In genomic region chr11:113314389-113315301, GRCh38 we compare ENCODE assay signal across 7 cellular contexts. TPM values are rescaled to one million over a fixed set of nuclear protein-coding genes. Genes with fewer than 3 reads are reported as not detected.
DNase-seq lines count a peak whose midpoint lies in the region; ATAC-seq, FAIRE-seq and TF ChIP-seq lines count a peak whose summit lies in the region.

Gene TTC12 (plus strand): TSS chr11:113314583. CDS start chr11:113316258, 1,675 bp downstream.

- H3K27ac Mint-ChIP-seq in central memory CD8-positive, alpha-beta T cell (ENCODE audit: low read depth) = peak within 1 kb of the TSS; percentile 60

- H3K4me3 ChIP-seq in kidney (ENCODE audit: low read length in 2 of 2) = peak within 1 kb of the TSS; percentile 83 to 85

- intact Hi-C loops in kidney (cut with DNase I) = no loop called here

- H3K9me3 ChIP-seq in kidney (ENCODE audit: control insufficient read depth in 1 of 2, low read length in 2 of 2) = no peaks in the 10 kb centered on the region

- H3K36me3 Mint-ChIP-seq in central memory CD8-positive, alpha-beta T cell (ENCODE audit: insufficient read depth) = peaks cover 15% of the 10 kb centered on the region

- ATAC-seq in GM18517 (IDR thresholded peaks at IDR 0.05; ENCODE audit: unreplicated experiment) (peak; percentile 89), HG02943 (IDR thresholded peaks at IDR 0.05; ENCODE audit: low read depth, unreplicated experiment) (peak; percentile 98)
- ATAC-seq in activated CD4-positive, CD25-positive, alpha-beta regulatory T cell treated with anti-CD3 and anti-CD28 coated beads, Interleukin-2, amount 50 U/mL, for 24 hours = peak; percentile 97 to 99
- peak; percentile 92 for ATAC-seq in central memory CD8-positive, alpha-beta T cell (replicated peaks; ENCODE audit: extremely low read depth, poor library complexity, severe bottlenecking)

- H3K4me1 Mint-ChIP-seq in central memory CD8-positive, alpha-beta T cell = peaks cover 21% of the 10 kb centered on the region

- peak within 1 kb of the TSS; percentile 87 to 88 for H3K27ac ChIP-seq in kidney (ENCODE audit: low read depth in 2 of 2, low read length in 2 of 2)

- H3K36me3 ChIP-seq in kidney (ENCODE audit: control insufficient read depth in 1 of 2, insufficient read depth in 2 of 2, low read length in 2 of 2) = no peaks in the 10 kb centered on the region

- FAIRE-seq in kidney (lab: Jason Lieb, UNC) = no peak

- peaks cover 0 to 5% of the 10 kb centered on the region in 2 donors for H3K4me1 ChIP-seq in kidney (ENCODE audit: control insufficient read depth in 1 of 2, insufficient read depth in 1 of 2, low read depth in 1 of 2, low read length in 2 of 2)

- H3K27me3 Mint-ChIP-seq in central memory CD8-positive, alpha-beta T cell = no peaks in the 10 kb centered on the region

- TF ChIP-seq CTCF in kidney (IDR thresholded peaks at IDR 0.05; ENCODE audit: borderline replicate concordance, extremely low read depth, insufficient read depth) = no peak

- no peaks in the 10 kb centered on the region for H3K9me3 Mint-ChIP-seq in central memory CD8-positive, alpha-beta T cell

- DNase-seq in NCI-H2196 (lab: John Stamatoyannopoulos, UW; ENCODE audit: unreplicated experiment) (peak; percentile 93), kidney (peak; percentile 96)
- peak; percentile 79 to 90 for DNase-seq in central memory CD8-positive, alpha-beta T cell (ENCODE audit: low spot score in 2 of 2)
- peak; percentile 88 to 95 (median 93) for DNase-seq in stimulated activated CD4-positive, alpha-beta T cell treated with anti-CD3 and anti-CD28 coated beads, Interleukin-12 subunit alpha, Interleukin-12 subunit beta, amount 100 ng/mL, for 48 hours (ENCODE audit: low read depth in 2 of 3, low spot score in 1 of 3)

- H3K9ac ChIP-seq in kidney (ENCODE audit: low read length in 2 of 2) = peak within 1 kb of the TSS; percentile 72 to 83

- H3K4me3 Mint-ChIP-seq in central memory CD8-positive, alpha-beta T cell = peak within 1 kb of the TSS; percentile 75

RNA-seq across cellular contexts. Expression of gene TTC12, which starts in this region (rescaled TPM):
- total RNA-seq in kidney = 34.4 TPM
- polyA plus RNA-seq in kidney (ENCODE audit: insufficient read depth, low read depth, low replicate concordance) = 16.7 TPM

Comparison
In these comparisons a context has a peak if more than half of its experiments do, and no peak if none do; other contexts are left out.
1. Peak in every context shown above with its lines: DNase-seq, ATAC-seq, H3K4me3 ChIP-seq and H3K27ac ChIP-seq.